Comparison of ENCODE assay signal across 8 cellular contexts in the genomic region with DNA sequence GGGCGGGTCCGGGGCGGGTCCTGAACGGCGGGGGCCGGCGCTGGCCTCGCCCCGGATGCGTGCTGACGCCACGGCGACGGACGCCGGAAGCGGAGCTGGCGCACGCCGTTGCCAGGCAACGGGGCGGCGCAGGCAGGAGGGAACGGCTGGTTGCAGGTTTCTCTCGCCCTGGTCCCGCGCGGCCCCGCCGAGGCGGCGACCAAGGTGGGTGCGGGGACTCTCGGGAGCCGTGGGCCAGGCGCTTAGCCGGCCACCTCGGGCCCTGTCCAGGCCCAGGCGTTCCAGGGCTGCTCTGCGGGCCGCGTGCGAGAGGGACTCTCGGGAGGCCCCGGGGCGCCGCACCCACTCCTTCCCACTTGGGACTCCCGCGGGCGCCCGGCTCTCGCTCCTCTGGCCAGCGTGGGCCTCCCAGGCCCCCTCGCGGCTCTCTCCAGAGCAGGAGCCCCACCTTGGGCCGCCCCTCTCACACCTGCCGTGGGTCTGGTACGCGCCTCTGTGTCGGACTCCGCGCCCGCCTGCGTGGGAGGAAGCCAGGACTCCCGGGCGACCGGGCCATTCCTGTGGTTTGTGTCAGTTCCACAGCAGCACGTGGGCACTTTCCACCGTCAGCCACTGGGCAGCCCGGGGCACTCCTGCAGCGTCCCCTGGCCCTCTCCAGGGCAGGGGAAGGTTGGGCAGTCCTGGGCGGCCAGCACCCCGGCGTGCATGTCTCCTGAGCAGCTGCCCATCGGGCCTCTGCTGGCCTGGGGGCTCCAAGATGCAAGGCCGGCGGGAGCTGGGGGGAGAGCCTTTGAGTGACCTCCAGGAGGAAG. TPM values are rescaled to one million over a fixed set of nuclear protein-coding genes. Genes with fewer than 3 reads are reported as not detected.
DNase-seq lines count a peak whose midpoint lies in the region; ATAC-seq and TF ChIP-seq lines count a peak whose summit lies in the region.

A gene (plus strand): TSS at position 114 of the 812 bp plus-strand sequence. CDS start 644 bp downstream, at position 758.

- no peak within 1 kb of the TSS for H3K23ac ChIP-seq in H9 (ENCODE audit: insufficient read length, low read depth, low read length)

- no peak within 1 kb of the TSS for H4K8ac ChIP-seq in H9 (replicated peaks; ENCODE audit: insufficient read length, low read depth, low read length)

- H3K23me2 ChIP-seq in H9 (ENCODE audit: insufficient read length, low read depth, low read length, poor library complexity, severe bottlenecking), result peaks cover 3% of the 10 kb centered on the region

- H4K5ac ChIP-seq in H9 (ENCODE audit: insufficient read length, low read depth, low read length), result no peak within 1 kb of the TSS

- H3K9ac ChIP-seq in H9 (ENCODE audit: extremely low read depth, insufficient read length, low read length) (no peak within 1 kb of the TSS), SK-N-SH (peak within 1 kb of the TSS; percentile 85)

- CTCF ChIA-PET in SK-N-SH (lab: Yijun Ruan, JAX), result interaction anchor here (0.7 to 5.8 kb wide), 5 partner anchors 10 to 504 kb away, joined by 3 to 37 read pairs (median 3); no protein-coding TSS in a partner anchor

- H2AK5ac ChIP-seq in H9 (ENCODE audit: insufficient read length, low read length), result no peak within 1 kb of the TSS

- H3K4me3 ChIP-seq in MG63 (peak within 1 kb of the TSS; percentile 82), SK-N-SH (ENCODE audit: low read depth in 2 of 2, low read length in 1 of 2) (peak within 1 kb of the TSS; percentile 66 to 87), heart left ventricle (peak within 1 kb of the TSS; percentile 60 to 98 (median 89)), tibial nerve (peak within 1 kb of the TSS; percentile 65 to 97 (median 76))

- H4K91ac ChIP-seq in H9 (ENCODE audit: insufficient read length, low read depth, low read length), result no peak within 1 kb of the TSS

- no peak within 1 kb of the TSS for H2BK15ac ChIP-seq in H9 (ENCODE audit: low read depth, low read length)

- H2BK20ac ChIP-seq in H9 (ENCODE audit: low read depth, low read length, poor library complexity, severe bottlenecking), result no peak within 1 kb of the TSS

- H3K14ac ChIP-seq in H9 (ENCODE audit: insufficient read depth, low read length), result 0 out of 2 replicates have a peak within 1 kb of the TSS, but pooled peaks have one; percentile 27

- TF ChIP-seq POLR2A in heart left ventricle (IDR thresholded peaks at IDR 0.05) (peak in 1 of 2 donors; percentile 49), tibial nerve (IDR thresholded peaks at IDR 0.05) (peak in 1 of 2 donors; percentile 54)

- peaks cover 4% of the 10 kb centered on the region for H3F3A ChIP-seq in SK-N-SH (replicated peaks; ENCODE audit: insufficient read depth)

- H3K4me2 ChIP-seq in H9 (ENCODE audit: insufficient read depth, insufficient read length, low read length), result peak within 1 kb of the TSS; percentile 56
- peak within 1 kb of the TSS; percentile 100 for H3K4me2 ChIP-seq in SK-N-SH

- H2BK12ac ChIP-seq in H9 (ENCODE audit: insufficient read length, low read depth, low read length), result no peak within 1 kb of the TSS

- H4K20me1 ChIP-seq in H9 (ENCODE audit: control insufficient read depth, insufficient read depth, insufficient read length), result no peaks in the 10 kb centered on the region
- no peaks in the 10 kb centered on the region for H4K20me1 ChIP-seq in SK-N-SH (ENCODE audit: insufficient read depth)

- H2AFZ ChIP-seq in H9 (ENCODE audit: low read length), result no peak within 1 kb of the TSS
- H2AFZ ChIP-seq in SK-N-SH (ENCODE audit: low read depth), result no peak within 1 kb of the TSS

- H3K4me3 Mint-ChIP-seq in H9, result peak within 1 kb of the TSS; percentile 59 to 76
- peak within 1 kb of the TSS; percentile 63 for H3K4me3 Mint-ChIP-seq in activated naive CD8-positive, alpha-beta T cell treated with anti-CD3 and anti-CD28 coated beads, Interleukin-2, amount 10 ng/mL, durations not matched to agents 7 days and 5 days

- H3K4me1 Mint-ChIP-seq in H9, result peaks cover 6 to 7% of the 10 kb centered on the region in 2 experiments; a peak in 3 of 4 replicates
- no peaks in the 10 kb centered on the region for H3K4me1 Mint-ChIP-seq in activated naive CD8-positive, alpha-beta T cell treated with anti-CD3 and anti-CD28 coated beads, Interleukin-2, amount 10 ng/mL, durations not matched to agents 7 days and 5 days

- H2BK5ac ChIP-seq in H9 (ENCODE audit: insufficient read length, low read length), result no peak within 1 kb of the TSS

- TF ChIP-seq EP300 in SK-N-SH (IDR thresholded peaks at IDR 0.05; ENCODE audit: borderline replicate concordance in 1 of 2, low read depth in 1 of 2, low read length in 1 of 2), result no peak
- TF ChIP-seq EP300 in tibial nerve (IDR thresholded peaks at IDR 0.05), result peak in 1 of 2 donors; percentile 46

- no peak for TF ChIP-seq RAD21 in SK-N-SH (IDR thresholded peaks at IDR 0.05; ENCODE audit: low read length)

- no peaks in the 10 kb centered on the region for H3K36me3 ChIP-seq in MG63
- H3K36me3 ChIP-seq in SK-N-SH (replicated peaks in 1 of 2; ENCODE audit: control insufficient read depth in 1 of 2, insufficient read depth in 2 of 2, low read length in 1 of 2), result peaks cover 0 to 8% of the 10 kb centered on the region in 2 experiments
- no peaks in the 10 kb centered on the region for H3K36me3 ChIP-seq in heart left ventricle
- H3K36me3 ChIP-seq in tibial nerve, result peaks cover 0 to 20% (median 0%) of the 10 kb centered on the region in 3 donors

- no peak within 1 kb of the TSS for H3K56ac ChIP-seq in H9 (ENCODE audit: insufficient read length, low read depth, low read length)

- H3K36me3 Mint-ChIP-seq in H9 (ENCODE audit: insufficient read depth in 1 of 3, low read depth in 3 of 3), result no peaks in the 10 kb centered on the region
- H3K36me3 Mint-ChIP-seq in activated naive CD8-positive, alpha-beta T cell treated with anti-CD3 and anti-CD28 coated beads, Interleukin-2, amount 10 ng/mL, durations not matched to agents 7 days and 5 days, result no peaks in the 10 kb centered on the region

- H3K27me3 ChIP-seq in H9 (ENCODE audit: insufficient read depth, low read length) (0 out of 2 replicates have a peak, but pooled peaks cover 2% of the 10 kb centered on the region), MG63 (no peaks in the 10 kb centered on the region), SK-N-SH (ENCODE audit: insufficient read depth) (no peaks in the 10 kb centered on the region), heart left ventricle (no peaks in the 10 kb centered on the region), tibial nerve (no peaks in the 10 kb centered on the region)

- H3K9me3 Mint-ChIP-seq in H9, result no peaks in the 10 kb centered on the region; a peak in 1 of 5 replicates
- no peaks in the 10 kb centered on the region for H3K9me3 Mint-ChIP-seq in activated naive CD8-positive, alpha-beta T cell treated with anti-CD3 and anti-CD28 coated beads, Interleukin-2, amount 10 ng/mL, durations not matched to agents 7 days and 5 days

- no peak within 1 kb of the TSS for H3K27ac ChIP-seq in H9 (ENCODE audit: insufficient read length, low read depth, low read length)
- H3K27ac ChIP-seq in SK-N-SH (ENCODE audit: low read depth in 2 of 2, low read length in 1 of 2), result peak within 1 kb of the TSS; percentile 51 to 62; a peak in 3 of 4 replicates
- H3K27ac ChIP-seq in heart left ventricle, result peak within 1 kb of the TSS in 11 of 12 donors; percentile 36 to 87 (median 74)
- peak within 1 kb of the TSS; percentile 14 to 88 (median 70) for H3K27ac ChIP-seq in tibial nerve

- no peaks in the 10 kb centered on the region for H3K79me1 ChIP-seq in H9 (ENCODE audit: insufficient read depth, low read depth, low read length, poor library complexity, severe bottlenecking)

- H3K79me2 ChIP-seq in H9 (ENCODE audit: insufficient read depth, low read length), result no peaks in the 10 kb centered on the region
- 0 out of 2 replicates have a peak, but pooled peaks cover 10% of the 10 kb centered on the region for H3K79me2 ChIP-seq in SK-N-SH (ENCODE audit: insufficient read depth)

- H2BK120ac ChIP-seq in H9 (ENCODE audit: low read depth, low read length, poor library complexity, severe bottlenecking), result no peak within 1 kb of the TSS

- DNase-seq in GM03348 (ENCODE audit: low spot score) (peak; percentile 98), H9 (peak; percentile 86), MG63 (peak; percentile 82), SK-N-SH (peak; percentile 99), heart left ventricle (peak; percentile 90 to 95 (median 92)), pons (ENCODE audit: low spot score) (peak; percentile 86), tibial nerve (ENCODE audit: low spot score in 2 of 2) (peak in 1 of 2 donors; percentile 65)
- DNase-seq in activated naive CD8-positive, alpha-beta T cell treated with anti-CD3 and anti-CD28 coated beads, Interleukin-2, amount 10 ng/mL, durations not matched to agents 7 days and 5 days, result peak; percentile 93

- no CpG with 5 or more reads among the region's 77 CpGs for WGBS in H9 (ENCODE audit: extremely low coverage, insufficient read length, low lambda C conversion rate)
- 0% methylated on average over 5 of the region's 77 CpGs for WGBS in SK-N-SH (ENCODE audit: low lambda C conversion rate)
- WGBS in heart left ventricle, 4 donors, result 1% methylated on average over 26 to 77 of the region's 77 CpGs
- WGBS in tibial nerve, 2 donors, result 0 to 1% methylated on average over 23 to 47 of the region's 77 CpGs

- no peaks in the 10 kb centered on the region for H3K4me1 ChIP-seq in H9 (ENCODE audit: insufficient read depth, low read length)
- peaks cover 0 to 49% of the 10 kb centered on the region in 2 experiments; a peak in 1 of 4 replicates for H3K4me1 ChIP-seq in SK-N-SH (ENCODE audit: control insufficient read depth in 1 of 2, insufficient read depth in 2 of 2, low read depth in 1 of 2, low read length in 1 of 2)
- H3K4me1 ChIP-seq in heart left ventricle, result peaks cover 0 to 20% (median 10%) of the 10 kb centered on the region in 12 donors
- peaks cover 0 to 18% (median 9%) of the 10 kb centered on the region in 4 donors for H3K4me1 ChIP-seq in tibial nerve

- POLR2A ChIA-PET in SK-N-SH (lab: Yijun Ruan, JAX), result interaction anchor here (0.6 to 1.8 kb wide), 7 partner anchors 8 to 448 kb away, joined by 3 to 6 read pairs (median 4); no protein-coding TSS in a partner anchor
- POLR2A ChIA-PET in activated naive CD8-positive, alpha-beta T cell treated with anti-CD3 and anti-CD28 coated beads, Interleukin-2, amount 10 ng/mL, durations not matched to agents 7 days and 5 days (lab: Charles Lee), result interaction anchor here (0.6 to 2.7 kb wide), 8 partner anchors 30 to 313 kb away, joined by 3 to 19 read pairs (median 5); a partner anchor contains a TSS

- peaks cover 13% of the 10 kb centered on the region for H3K27me3 Mint-ChIP-seq in H9 (ENCODE audit: low read depth)
- peaks cover 2% of the 10 kb centered on the region for H3K27me3 Mint-ChIP-seq in activated naive CD8-positive, alpha-beta T cell treated with anti-CD3 and anti-CD28 coated beads, Interleukin-2, amount 10 ng/mL, durations not matched to agents 7 days and 5 days

- no peak within 1 kb of the TSS for H3K27ac Mint-ChIP-seq in H9
- H3K27ac Mint-ChIP-seq in activated naive CD8-positive, alpha-beta T cell treated with anti-CD3 and anti-CD28 coated beads, Interleukin-2, amount 10 ng/mL, durations not matched to agents 7 days and 5 days, result peak within 1 kb of the TSS; percentile 82

- H3K9me2 ChIP-seq in SK-N-SH, result no peaks in the 10 kb centered on the region

- peak; percentile 92 for ATAC-seq in activated naive CD8-positive, alpha-beta T cell treated with anti-CD3 and anti-CD28 coated beads, Interleukin-2, amount 10 ng/mL, durations not matched to agents 7 days and 5 days (ENCODE audit: low read depth)
- peak; percentile 86 to 97 (median 94) for ATAC-seq in heart left ventricle

- H3T11ph ChIP-seq in H9 (ENCODE audit: low read length), result no peak within 1 kb of the TSS

- H3K9me3 ChIP-seq in H9 (ENCODE audit: control insufficient read depth, low read depth, low read length) (no peaks in the 10 kb centered on the region), MG63 (no peaks in the 10 kb centered on the region), SK-N-SH (no peaks in the 10 kb centered on the region), heart left ventricle (no peaks in the 10 kb centered on the region), tibial nerve (no peaks in the 10 kb centered on the region)

- no peak for TF ChIP-seq CTCF in H9 (conservative IDR thresholded peaks at IDR 0.05)
- TF ChIP-seq CTCF in SK-N-SH (IDR thresholded peaks at IDR 0.05), result no peak
- TF ChIP-seq CTCF in heart left ventricle (IDR thresholded peaks at IDR 0.05), result peak in 1 of 12 donors; percentile 3
- no peak for TF ChIP-seq CTCF in tibial nerve (IDR thresholded peaks at IDR 0.05)

- intact Hi-C loops in heart left ventricle (cut with DNase I), result loop anchor here in 4 of 10 donors (5.0 kb wide), 2 partner anchors 36 to 41 kb away; a partner anchor contains a TSS

- no peak within 1 kb of the TSS for H3K18ac ChIP-seq in H9 (ENCODE audit: insufficient read length, low read depth, low read length)

- H3K4ac ChIP-seq in H9 (ENCODE audit: low read depth, low read length), result no peak within 1 kb of the TSS

RNA-seq across cellular contexts. Expression of the gene that starts here (rescaled TPM):
- total RNA-seq in H9 (2021), result 2.4 and 3.0 TPM in 2 replicates
- 7.2 and 10.8 TPM in 2 replicates for total RNA-seq in MG63 (2014; rRNA removed; shearing (Covaris generic); ENCODE audit: low replicate concordance)
- polyA plus RNA-seq in SK-N-SH (2012; rRNA removed), result 18.5 and 21.4 TPM in 2 replicates
- polyA plus RNA-seq in SK-N-SH (2012; cell fraction: cytosol; rRNA removed), result 15.0 and 15.3 TPM in 2 replicates
- 72.4 and 86.2 TPM in 2 replicates for polyA plus RNA-seq in SK-N-SH (2012; cell fraction: nucleus; rRNA removed)
- 1 to 10 TPM; 1.2 TPM for total RNA-seq in activated naive CD8-positive, alpha-beta T cell treated with anti-CD3 and anti-CD28 coated beads, Interleukin-2, amount 10 ng/mL, durations not matched to agents 7 days and 5 days
- total RNA-seq in heart left ventricle, result 1 to 10 TPM in 7 of 9 donors, under 1 TPM in 2; 0.76 to 3.7 (median 2.6) TPM
- polyA plus RNA-seq in heart left ventricle, result 1 to 10 TPM; 1.3 to 3.7 TPM
- total RNA-seq in tibial nerve, result 10 to 100 TPM; 10.1 to 21.0 (median 12.8) TPM
